13 cellular contexts compared by ENCODE assay signal in genomic region chr1:67338642-67339041, GRCh38. TPM values are rescaled to one million over a fixed set of nuclear protein-coding genes. Genes with fewer than 3 reads are reported as not detected.
DNase-seq lines count a peak whose midpoint lies in the region; ATAC-seq and TF ChIP-seq lines count a peak whose summit lies in the region.
"Had no signal": no experiment of that assay in that cellular context is flagged by ENCODE, and none has a peak within 500 bp of the region (broad histone marks: within the 10 kb centered on the region; RNA-seq: fewer than 3 reads in every experiment).

No MANE protein-coding gene starts in this region.

- no peaks in the 10 kb centered on the region for H3K36me3 Mint-ChIP-seq in activated B cell treated with CpG ODN at 0.5 μM for 24 hours (ENCODE audit: low read depth)

- ATAC-seq in HG02885 (IDR thresholded peaks at IDR 0.05; ENCODE audit: poor library complexity, unreplicated experiment): peak; percentile 36
- ATAC-seq in activated B cell treated with CpG ODN at 0.5 μM for 24 hours (ENCODE audit: low read depth): peak; percentile 81
- ATAC-seq in stimulated activated naive CD8-positive, alpha-beta T cell treated with anti-CD3 and anti-CD28 coated beads, Interleukin-15, Interleukin-2, amounts not matched to agents 100 U/mL and 50 U/mL, for 24 hours: peak; percentile 44
- ATAC-seq in HG03097 (IDR thresholded peaks at IDR 0.05; ENCODE audit: low FRiP score, unreplicated experiment): no peak

- DNase-seq in stimulated activated CD4-positive, alpha-beta T cell treated with anti-CD3 and anti-CD28 coated beads, Interleukin-15, amount 100 ng/mL, for 24 hours: peak; percentile 42
- no peak for DNase-seq in stimulated activated CD4-positive, alpha-beta T cell treated with anti-CD3 and anti-CD28 coated beads, Interleukin-2, amount 100 ng/mL, for 48 hours
- DNase-seq in activated B cell treated with CpG ODN at 0.5 μM for 24 hours (no peak), NCI-H1417 (lab: John Stamatoyannopoulos, UW) (no peak), NCI-H510A (lab: John Stamatoyannopoulos, UW) (no peak)
- peak; percentile 36 for DNase-seq in stimulated activated naive CD8-positive, alpha-beta T cell treated with anti-CD3 and anti-CD28 coated beads, Interleukin-15, Interleukin-2, amounts not matched to agents 100 U/mL and 50 U/mL, for 24 hours
- DNase-seq: CD4-positive, alpha-beta T cell; GOT3; SW 1271 had no signal

- CTCF ChIA-PET in activated B cell treated with CpG ODN at 0.5 μM for 24 hours (lab: Charles Lee): interaction anchor here (1.1 to 1.5 kb wide), 2 partner anchors 10 to 162 kb away, joined by 3 to 6 read pairs; no protein-coding TSS in a partner anchor

- TF ChIP-seq CTCF in activated B cell treated with CpG ODN at 0.5 μM for 24 hours (IDR thresholded peaks at IDR 0.05): no peak

- POLR2A ChIA-PET in activated B cell treated with CpG ODN at 0.5 μM for 24 hours (lab: Charles Lee): interaction anchor here (0.5 to 3.1 kb wide), 9 partner anchors 9 to 428 kb away, joined by 3 to 39 read pairs (median 4); partner anchors contain the start of genes GADD45A and SERBP1

- intact Hi-C loops in activated B cell treated with CpG ODN at 0.5 μM for 24 hours (cut with micrococcal nuclease): loop anchor here (1.0 to 10.0 kb wide), 8 partner anchors 30 to 1918 kb away; partner anchors contain the start of genes GADD45A, LEPR, LEPROT and SERBP1

- H3K27ac Mint-ChIP-seq in activated B cell treated with CpG ODN at 0.5 μM for 24 hours: peak overlapping the region; percentile 77
- H3K27ac Mint-ChIP-seq: CD4-positive, alpha-beta T cell; nephron had no signal

- no peaks in the 10 kb centered on the region for H3K9me3 Mint-ChIP-seq in activated B cell treated with CpG ODN at 0.5 μM for 24 hours
- H3K9me3 Mint-ChIP-seq: CD4-positive, alpha-beta T cell; nephron had no signal

- H3K4me1 Mint-ChIP-seq in activated B cell treated with CpG ODN at 0.5 μM for 24 hours: peaks cover 77% of the 10 kb centered on the region

- no peaks in the 10 kb centered on the region for H3K27me3 Mint-ChIP-seq in activated B cell treated with CpG ODN at 0.5 μM for 24 hours
- H3K27me3 Mint-ChIP-seq: CD4-positive, alpha-beta T cell had no signal

- H3K4me3 Mint-ChIP-seq in activated B cell treated with CpG ODN at 0.5 μM for 24 hours: peak overlapping the region; percentile 62
- H3K4me3 Mint-ChIP-seq: CD4-positive, alpha-beta T cell; nephron had no signal

RNA-seq across cellular contexts. Expression of gene IL12RB2, which starts 31.0 kb away (rescaled TPM):
- 0.98 and 1.1 TPM in 2 replicates for total RNA-seq in activated B cell treated with CpG ODN at 0.5 μM for 24 hours
- total RNA-seq: ascending aorta had no signal

Comparison
In these comparisons a context has a peak if more than half of its experiments do, and no peak if none do; other contexts are left out.
1. DNase-seq: peak in stimulated activated CD4-positive, alpha-beta T cell treated with anti-CD3 and anti-CD28 coated beads, Interleukin-15, amount 100 ng/mL, for 24 hours (single experiment) and stimulated activated naive CD8-positive, alpha-beta T cell treated with anti-CD3 and anti-CD28 coated beads, Interleukin-15, Interleukin-2, amounts not matched to agents 100 U/mL and 50 U/mL, for 24 hours (single experiment); none in stimulated activated CD4-positive, alpha-beta T cell treated with anti-CD3 and anti-CD28 coated beads, Interleukin-2, amount 100 ng/mL, for 48 hours (0 of 2), activated B cell treated with CpG ODN at 0.5 μM for 24 hours (single experiment), NCI-H1417 (0 of 3) and NCI-H510A (single experiment).